11 cellular contexts compared by ENCODE assay signal in genomic region chr3:7207928-7208327, GRCh38.
"Had no signal": no experiment of that assay in that cellular context is flagged by ENCODE, and none has a peak within 500 bp of the region (broad histone marks: within the 10 kb centered on the region; RNA-seq: fewer than 3 reads in every experiment).

No MANE protein-coding gene starts in this region.

- H3K27ac ChIP-seq: GM23248 had no signal

- H3K36me3 ChIP-seq: HAP-1 had no signal

- H3K4me2 ChIP-seq: GM23338 had no signal

- H3K9ac ChIP-seq: GM23248 had no signal

- FAIRE-seq: H1, H54 had no signal

- H3K4me1 ChIP-seq: HAP-1 had no signal

- ATAC-seq: GM23338, HCT116 had no signal

- DNase-seq: GM23248, GOT3, H7, H9, HCEC 1CT, HFFc6 had no signal

- H2AFZ ChIP-seq: GM23248, GM23338 had no signal

- H3K4me3 ChIP-seq: GM23248, GM23338, HAP-1 had no signal

- H3K9me3 ChIP-seq: HAP-1 had no signal
